In genomic region chr22:22764085-22764484, GRCh38 we compare ENCODE assay signal across 28 cellular contexts.
"Had no signal": no experiment of that assay in that cellular context is flagged by ENCODE, and none has a peak within 500 bp of the region (broad histone marks: within the 10 kb centered on the region; RNA-seq: fewer than 3 reads in every experiment).

No MANE protein-coding gene starts in this region.

- ATAC-seq: activated naive CD4-positive, alpha-beta T cell treated with anti-CD3 and anti-CD28 coated beads, Interleukin-2, amount 50 U/mL, for 72 hours; activated T-cell treated with anti-CD3 and anti-CD28 coated beads, Interleukin-2, amount 50 U/mL, for 4 hours; body of pancreas; PC-3 had no signal

- H3K9me3 Mint-ChIP-seq: activated CD4-positive, alpha-beta T cell treated with anti-CD3 and anti-CD28 coated beads, Interleukin-2, amount 10 ng/mL, durations not matched to agents 24 days and 14 days; activated naive CD4-positive, alpha-beta T cell treated with anti-CD3 and anti-CD28 coated beads for 36 hours; activated naive CD4-positive, alpha-beta T cell treated with anti-CD3 and anti-CD28 coated beads, Interleukin-2, amount 50 U/mL, for 72 hours; activated T-cell treated with anti-CD3 and anti-CD28 coated beads, Interleukin-2, amount 50 U/mL, for 4 hours; activated T-helper 1 cell treated with anti-CD3 and anti-CD28 coated beads, Interleukin-12 subunit alpha, Interleukin-12 subunit beta, Interleukin-2, Interleukin-4 antibody, amounts not matched to agents 30 ng/mL and 10 ng/mL and 1 ng/mL, durations not matched to agents 14 hours and 24 hours and 36 hours; T-helper 1 cell treated with Interleukin-12 subunit alpha and Interleukin-12 subunit beta and Interleukin-4 antibody, amounts not matched to agents 30 μg/mL and 1 μg/mL, for 36 hours; T-helper 2 cell treated with Interferon-gamma antibody and Interleukin-4, amounts not matched to agents 5 μg/mL and 100 μg/mL, for 36 hours had no signal

- H3K4me3 Mint-ChIP-seq: activated CD4-positive, alpha-beta T cell treated with anti-CD3 and anti-CD28 coated beads, Interleukin-2, amount 10 ng/mL, durations not matched to agents 24 days and 14 days; activated naive CD4-positive, alpha-beta T cell treated with anti-CD3 and anti-CD28 coated beads for 36 hours; activated T-cell treated with anti-CD3 and anti-CD28 coated beads, Interleukin-2, amount 50 U/mL, for 4 hours; activated T-helper 1 cell treated with anti-CD3 and anti-CD28 coated beads, Interleukin-12 subunit alpha, Interleukin-12 subunit beta, Interleukin-2, Interleukin-4 antibody, amounts not matched to agents 30 ng/mL and 10 ng/mL and 1 ng/mL, durations not matched to agents 14 hours and 24 hours and 36 hours; T-helper 1 cell treated with Interleukin-12 subunit alpha and Interleukin-12 subunit beta and Interleukin-4 antibody, amounts not matched to agents 30 μg/mL and 1 μg/mL, for 36 hours; T-helper 2 cell treated with Interferon-gamma antibody and Interleukin-4, amounts not matched to agents 5 μg/mL and 100 μg/mL, for 36 hours had no signal

- H3K27ac ChIP-seq: adrenal gland, body of pancreas, Peyer's patch, SJSA1 had no signal

- H3K4me1 ChIP-seq: adrenal gland, body of pancreas, Peyer's patch, SJSA1 had no signal

- H3K36me3 Mint-ChIP-seq: activated naive CD4-positive, alpha-beta T cell treated with anti-CD3 and anti-CD28 coated beads, Interleukin-2, amount 50 U/mL, for 72 hours had no signal

- DNase-seq: activated CD4-positive, alpha-beta T cell treated with anti-CD3 and anti-CD28 coated beads, Interleukin-2, amount 10 ng/mL, durations not matched to agents 24 days and 14 days; activated CD4-positive, alpha-beta T cell treated with anti-CD3 and anti-CD28 coated beads, Interleukin-2, amount 50 U/mL, for 4 hours; activated CD8-positive, alpha-beta memory T cell treated with anti-CD3 and anti-CD28 coated beads, Interleukin-2, amount 50 U/mL, for 4 hours; activated gamma-delta T cell treated with Interleukin-2 at 50 U/mL for 16 hours; activated naive CD4-positive, alpha-beta T cell treated with anti-CD3 and anti-CD28 coated beads for 36 hours; activated T-cell treated with anti-CD3 and anti-CD28 coated beads for 4 hours; activated T-cell treated with anti-CD3 and anti-CD28 coated beads, Interleukin-2, amount 50 U/mL, for 4 hours; adrenal gland; body of pancreas; caudate nucleus; MM.1S; MV-4-11; NCI-H1092; NCI-H1436 treated with DMSO at 0.1 percent for 48 hours; NCI-H1694 treated with DMSO at 0.1 percent for 48 hours; NCI-H2029; NCI-H345; NCI-H524 treated with DMSO at 0.1 percent for 48 hours; PC-3; Peyer's patch; RPMI8226; SHP77 treated with DMSO at 0.1 percent for 48 hours; SK-N-SH had no signal

- H3K27ac Mint-ChIP-seq: activated CD4-positive, alpha-beta T cell treated with anti-CD3 and anti-CD28 coated beads, Interleukin-2, amount 10 ng/mL, durations not matched to agents 24 days and 14 days; activated naive CD4-positive, alpha-beta T cell treated with anti-CD3 and anti-CD28 coated beads for 36 hours; activated naive CD4-positive, alpha-beta T cell treated with anti-CD3 and anti-CD28 coated beads, Interleukin-2, amount 50 U/mL, for 72 hours; activated T-helper 1 cell treated with anti-CD3 and anti-CD28 coated beads, Interleukin-12 subunit alpha, Interleukin-12 subunit beta, Interleukin-2, Interleukin-4 antibody, amounts not matched to agents 30 ng/mL and 10 ng/mL and 1 ng/mL, durations not matched to agents 14 hours and 24 hours and 36 hours; T-helper 1 cell treated with Interleukin-12 subunit alpha and Interleukin-12 subunit beta and Interleukin-4 antibody, amounts not matched to agents 30 μg/mL and 1 μg/mL, for 36 hours; T-helper 2 cell treated with Interferon-gamma antibody and Interleukin-4, amounts not matched to agents 5 μg/mL and 100 μg/mL, for 36 hours had no signal

- H3K27me3 ChIP-seq: adrenal gland, body of pancreas, Peyer's patch had no signal

- H3K4me1 Mint-ChIP-seq: activated CD4-positive, alpha-beta T cell treated with anti-CD3 and anti-CD28 coated beads, Interleukin-2, amount 10 ng/mL, durations not matched to agents 24 days and 14 days had no signal
